Comparison of ENCODE assay signal across 8 cellular contexts in genomic region chr14:52706286-52706685, GRCh38. TPM values are rescaled to one million over a fixed set of nuclear protein-coding genes. Genes with fewer than 3 reads are reported as not detected.
DNase-seq lines count a peak whose midpoint lies in the region; ATAC-seq and TF ChIP-seq lines count a peak whose summit lies in the region.

No MANE protein-coding gene starts in this region.

- peaks cover 23% of the 10 kb centered on the region for H3K4me1 ChIP-seq in BLaER1
- peaks cover 37% of the 10 kb centered on the region for H3K4me1 ChIP-seq in Karpas-422 (ENCODE audit: low read length)
- H3K4me1 ChIP-seq in smooth muscle cell (ENCODE audit: low read depth), result peaks cover 13% of the 10 kb centered on the region

- peak overlapping the region; percentile 94 for H3K4me3 ChIP-seq in BLaER1
- H3K4me3 ChIP-seq in Karpas-422 (ENCODE audit: low read length), result peak overlapping the region; percentile 80
- peak overlapping the region; percentile 90 for H3K4me3 ChIP-seq in fibroblast of villous mesenchyme (ENCODE audit: low read depth, low read length)
- peak overlapping the region; percentile 97 for H3K4me3 ChIP-seq in smooth muscle cell

- H3K27ac ChIP-seq in BLaER1, result peak overlapping the region; percentile 92
- peak overlapping the region; percentile 50 for H3K27ac ChIP-seq in Karpas-422 (ENCODE audit: low read length)
- H3K27ac ChIP-seq in smooth muscle cell (ENCODE audit: low read depth), result peak overlapping the region; percentile 91

- peak overlapping the region; percentile 42 for H2AFZ ChIP-seq in Karpas-422 (ENCODE audit: low read length)
- peak overlapping the region; percentile 90 for H2AFZ ChIP-seq in smooth muscle cell (ENCODE audit: low read depth)

- WGBS in smooth muscle cell (ENCODE audit: low lambda C conversion rate), result 90% methylated on average over 5 of the region's 5 CpGs

- H3K36me3 ChIP-seq in BLaER1 (peaks cover 21% of the 10 kb centered on the region), Karpas-422 (ENCODE audit: insufficient read depth, low read length) (peaks cover 30% of the 10 kb centered on the region), smooth muscle cell (ENCODE audit: low read depth) (peaks cover 8% of the 10 kb centered on the region)

- ATAC-seq in HG03469 (IDR thresholded peaks at IDR 0.05; ENCODE audit: unreplicated experiment), result no peak

- DNase-seq in Karpas-422, result peak; percentile 58
- peak; percentile 41 for DNase-seq in activated T-cell treated with anti-CD3 and anti-CD28 coated beads for 24 hours (ENCODE audit: low read depth)
- DNase-seq in fibroblast of villous mesenchyme (ENCODE audit: low read depth), result no peak
- DNase-seq in smooth muscle cell (lab: John Stamatoyannopoulos, UW; ENCODE audit: unreplicated experiment), result no peak
- DNase-seq in D341Med (ENCODE audit: low spot score), result no peak
- DNase-seq in DMS114 treated with DMSO at 0.1 percent for 48 hours (lab: John Stamatoyannopoulos, UW; ENCODE audit: unreplicated experiment), result no peak

- peaks cover 29% of the 10 kb centered on the region; the same call in 1 of the 2 replicates for H4K20me1 ChIP-seq in BLaER1
- peaks cover 9% of the 10 kb centered on the region; the same call in 1 of the 2 replicates for H4K20me1 ChIP-seq in Karpas-422 (ENCODE audit: insufficient read depth, low read depth, low read length)
- H4K20me1 ChIP-seq in smooth muscle cell (ENCODE audit: low read depth), result peaks cover 33% of the 10 kb centered on the region

- H3K9me3 ChIP-seq in BLaER1, result no peaks in the 10 kb centered on the region
- H3K9me3 ChIP-seq in Karpas-422 (ENCODE audit: low read length), result no peaks in the 10 kb centered on the region
- H3K9me3 ChIP-seq in smooth muscle cell (replicated peaks; ENCODE audit: low read depth), result no peaks in the 10 kb centered on the region

- H3F3A ChIP-seq in smooth muscle cell (ENCODE audit: low read depth), result no peaks in the 10 kb centered on the region

- no peaks in the 10 kb centered on the region for H3K9me2 ChIP-seq in Karpas-422 (replicated peaks; ENCODE audit: insufficient read depth, low read length)

- H3K79me2 ChIP-seq in Karpas-422 (ENCODE audit: low read length) (peaks cover 41% of the 10 kb centered on the region), smooth muscle cell (ENCODE audit: low read depth) (peaks cover 41% of the 10 kb centered on the region)

- H3K9ac ChIP-seq in BLaER1, result peak overlapping the region; percentile 96
- peak overlapping the region; percentile 65 for H3K9ac ChIP-seq in Karpas-422 (ENCODE audit: low read length)
- H3K9ac ChIP-seq in smooth muscle cell (ENCODE audit: low read depth), result peak overlapping the region; percentile 96

- no peak for TF ChIP-seq CTCF in fibroblast of villous mesenchyme (IDR thresholded peaks at IDR 0.05; ENCODE audit: insufficient read depth, low read depth, low read length)
- no peak for TF ChIP-seq CTCF in smooth muscle cell (IDR thresholded peaks at IDR 0.05; ENCODE audit: borderline replicate concordance, insufficient read depth, poor library complexity, severe bottlenecking)

- H3K27me3 ChIP-seq in BLaER1 (no peaks in the 10 kb centered on the region), Karpas-422 (ENCODE audit: low read length) (no peaks in the 10 kb centered on the region), smooth muscle cell (ENCODE audit: low read depth) (no peaks in the 10 kb centered on the region)

- H3K4me2 ChIP-seq in BLaER1 (peak overlapping the region; percentile 88), Karpas-422 (ENCODE audit: low read depth, low read length, poor library complexity, severe bottlenecking) (peak overlapping the region; percentile 83), smooth muscle cell (peak overlapping the region; percentile 97)

RNA-seq across cellular contexts. Expression of gene PSMC6, which starts 0.7 kb away (rescaled TPM):
- total RNA-seq in Karpas-422 (2014; rRNA removed; shearing (Covaris generic); ENCODE audit: low replicate concordance), result 123 and 132 TPM in 2 replicates
- total RNA-seq in fibroblast of villous mesenchyme (80.2 and 99.7 TPM in 2 replicates), smooth muscle cell (138 and 169 TPM in 2 replicates)
- 90.9 and 91.9 TPM in 2 replicates for polyA plus RNA-seq in smooth muscle cell

RNA-seq across cellular contexts. Expression of gene ERO1A, which starts 10.9 kb away (rescaled TPM):
- 97.3 and 105 TPM in 2 replicates for total RNA-seq in Karpas-422 (2014; rRNA removed; shearing (Covaris generic); ENCODE audit: low replicate concordance)
- total RNA-seq in fibroblast of villous mesenchyme, result 49.7 and 52.8 TPM in 2 replicates
- 105 and 136 TPM in 2 replicates for total RNA-seq in smooth muscle cell
- polyA plus RNA-seq in smooth muscle cell, result 50.4 and 68.1 TPM in 2 replicates

RNA-seq across cellular contexts. Expression of gene STYX, which starts 23.7 kb away (rescaled TPM):
- 14.5 and 40.5 TPM in 2 replicates for total RNA-seq in Karpas-422 (2014; rRNA removed; shearing (Covaris generic); ENCODE audit: low replicate concordance)
- 22.9 and 26.3 TPM in 2 replicates for total RNA-seq in fibroblast of villous mesenchyme
- total RNA-seq in smooth muscle cell, result 17.9 and 20.3 TPM in 2 replicates
- 8.5 TPM in 2 replicates for polyA plus RNA-seq in smooth muscle cell

Comparison
In these comparisons a context has a peak if more than half of its experiments do, and no peak if none do; other contexts are left out.
1. DNase-seq: peak in Karpas-422 (single experiment) and activated T-cell treated with anti-CD3 and anti-CD28 coated beads for 24 hours (single experiment); none in fibroblast of villous mesenchyme (single experiment), smooth muscle cell (single experiment), D341Med (single experiment) and DMS114 treated with DMSO at 0.1 percent for 48 hours (single experiment).
2. Peak in every context shown above with its lines, with median percentiles within 50 percentile points of each other: H3K27ac ChIP-seq, H3K4me2 ChIP-seq, H3K4me3 ChIP-seq and H3K9ac ChIP-seq.